Comparison of ENCODE assay signal across 20 cellular contexts in the genomic region with DNA sequence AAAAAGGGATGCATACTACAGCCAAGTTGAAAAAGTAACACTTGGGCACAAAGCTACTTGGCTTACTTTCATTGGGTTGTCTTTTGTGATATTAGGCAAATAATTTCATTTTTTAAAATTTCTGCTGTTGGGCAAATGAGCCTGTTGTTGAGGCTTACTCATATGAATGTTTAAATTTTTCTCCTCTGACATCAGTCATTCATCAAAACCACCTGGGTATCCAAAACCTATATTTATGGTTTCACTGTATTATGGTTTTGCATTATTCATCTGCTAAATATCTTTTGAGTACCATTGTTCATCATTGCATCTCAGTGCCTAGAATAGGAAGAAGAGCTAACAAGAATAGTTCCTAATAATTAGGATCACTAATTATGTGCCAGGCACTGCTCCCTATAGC. TPM values are rescaled to one million over a fixed set of nuclear protein-coding genes. Genes with fewer than 3 reads are reported as not detected.
DNase-seq lines count a peak whose midpoint lies in the region; ATAC-seq and TF ChIP-seq lines count a peak whose summit lies in the region.
"Had no signal": no experiment of that assay in that cellular context is flagged by ENCODE, and none has a peak within 500 bp of the region (broad histone marks: within the 10 kb centered on the region; RNA-seq: fewer than 3 reads in every experiment).

No MANE protein-coding gene starts in this region.

- BruUV-seq in mammary epithelial cell (replicated peaks; lab: Mats Ljungman, UMichigan) (no TSS peak), MCF 10A (replicated peaks; lab: Mats Ljungman, UMichigan) (no TSS peak), PC-3 (replicated peaks; lab: Mats Ljungman, UMichigan) (no TSS peak)

- H3K27ac ChIP-seq in mammary epithelial cell (ENCODE audit: insufficient read depth, low read depth, low read length) (peak overlapping the region; percentile 4), PC-3 (ENCODE audit: low read length) (no peak overlapping the region)
- H3K27ac ChIP-seq: C4-2B had no signal

- H2AFZ ChIP-seq in mammary epithelial cell (ENCODE audit: low read depth, low read length) (no peak overlapping the region), PC-3 (ENCODE audit: low read length) (no peak overlapping the region)

- H3K36me3 ChIP-seq in mammary epithelial cell (ENCODE audit: insufficient read depth, low read length) (no peaks in the 10 kb centered on the region), PC-3 (ENCODE audit: low read depth, low read length) (no peaks in the 10 kb centered on the region; the same call in 1 of the 2 replicates)

- H3K4me1 Mint-ChIP-seq in MCF 10A (ENCODE audit: insufficient read depth, unreplicated experiment) (peaks cover 21% of the 10 kb centered on the region), progenitor cell of endocrine pancreas (ENCODE audit: low read depth) (no peaks in the 10 kb centered on the region)
- peaks cover 15% of the 10 kb centered on the region for H3K4me1 Mint-ChIP-seq in stimulated activated effector memory CD8-positive, alpha-beta T cell treated with anti-CD3 and anti-CD28 coated beads, Interleukin-12 subunit alpha, Interleukin-12 subunit beta, amount 100 ng/mL, for 72 hours
- H3K4me1 Mint-ChIP-seq in T-helper 2 cell treated with Interferon-gamma antibody and Interleukin-4, amounts not matched to agents 5 μg/mL and 100 μg/mL, for 36 hours (ENCODE audit: low read depth) = peaks cover 6% of the 10 kb centered on the region

- H3K79me2 ChIP-seq in mammary epithelial cell (ENCODE audit: insufficient read depth, low read length) = no peaks in the 10 kb centered on the region
- H3K79me2 ChIP-seq in PC-3 (ENCODE audit: low read length) = no peaks in the 10 kb centered on the region

- H3K4me3 Mint-ChIP-seq in MCF 10A (ENCODE audit: unreplicated experiment) (no peak overlapping the region), progenitor cell of endocrine pancreas (ENCODE audit: low read depth) (no peak overlapping the region)
- no peak overlapping the region for H3K4me3 Mint-ChIP-seq in stimulated activated effector memory CD8-positive, alpha-beta T cell treated with anti-CD3 and anti-CD28 coated beads, Interleukin-12 subunit alpha, Interleukin-12 subunit beta, amount 100 ng/mL, for 72 hours
- no peak overlapping the region for H3K4me3 Mint-ChIP-seq in T-helper 2 cell treated with Interferon-gamma antibody and Interleukin-4, amounts not matched to agents 5 μg/mL and 100 μg/mL, for 36 hours
- H3K4me3 Mint-ChIP-seq: CD8-positive, alpha-beta memory T cell had no signal

- H4K20me1 ChIP-seq in mammary epithelial cell (ENCODE audit: insufficient read depth, low read length) (no peaks in the 10 kb centered on the region), PC-3 (ENCODE audit: low read length) (no peaks in the 10 kb centered on the region)

- POLR2A ChIA-PET in MCF 10A (lab: Yijun Ruan, JAX) (interaction anchor here (0.7 to 1.6 kb wide), 4 partner anchors 16 to 1546 kb away, joined by 3 to 8 read pairs (median 4); no protein-coding TSS in a partner anchor), PC-3 (lab: Charles Lee; ENCODE audit: unreplicated experiment) (no interaction called here)

- no peaks in the 10 kb centered on the region for H3K9me2 ChIP-seq in PC-3 (replicated peaks; ENCODE audit: low read length)

- in situ Hi-C loops in mammary epithelial cell (cut with MboI; ENCODE audit: low sequenced_read_pairs in 2 of 2) = no loop called here

- H3K27me3 ChIP-seq in mammary epithelial cell (ENCODE audit: insufficient read depth, low read length) (no peaks in the 10 kb centered on the region), PC-3 (ENCODE audit: low read length) (no peaks in the 10 kb centered on the region)

- dilution Hi-C loops in mammary epithelial cell (cut with HindIII; ENCODE audit: low sequenced_read_pairs) = no loop called here

- intact Hi-C loops in mammary epithelial cell (cut with micrococcal nuclease) = no loop called here
- intact Hi-C loops in MCF 10A (cut with micrococcal nuclease) = no loop called here
- intact Hi-C loops in PC-3 (cut with micrococcal nuclease) = no loop called here

- H3K36me3 Mint-ChIP-seq in MCF 10A (ENCODE audit: insufficient read depth, unreplicated experiment) = peaks cover 5% of the 10 kb centered on the region
- H3K36me3 Mint-ChIP-seq in stimulated activated effector memory CD8-positive, alpha-beta T cell treated with anti-CD3 and anti-CD28 coated beads, Interleukin-12 subunit alpha, Interleukin-12 subunit beta, amount 100 ng/mL, for 72 hours = no peaks in the 10 kb centered on the region
- H3K36me3 Mint-ChIP-seq in T-helper 2 cell treated with Interferon-gamma antibody and Interleukin-4, amounts not matched to agents 5 μg/mL and 100 μg/mL, for 36 hours (ENCODE audit: low read depth) = peaks cover 26% of the 10 kb centered on the region
- H3K36me3 Mint-ChIP-seq in progenitor cell of endocrine pancreas (ENCODE audit: insufficient read depth) = peaks cover 13% of the 10 kb centered on the region

- H3K27ac Mint-ChIP-seq in MCF 10A (ENCODE audit: low read depth, unreplicated experiment) = no peak overlapping the region
- no peak overlapping the region for H3K27ac Mint-ChIP-seq in stimulated activated effector memory CD8-positive, alpha-beta T cell treated with anti-CD3 and anti-CD28 coated beads, Interleukin-12 subunit alpha, Interleukin-12 subunit beta, amount 100 ng/mL, for 72 hours
- no peak overlapping the region for H3K27ac Mint-ChIP-seq in T-helper 2 cell treated with Interferon-gamma antibody and Interleukin-4, amounts not matched to agents 5 μg/mL and 100 μg/mL, for 36 hours
- no peak overlapping the region for H3K27ac Mint-ChIP-seq in progenitor cell of endocrine pancreas

- H3K27me3 Mint-ChIP-seq in MCF 10A (ENCODE audit: insufficient read depth, unreplicated experiment) (no peaks in the 10 kb centered on the region), progenitor cell of endocrine pancreas (no peaks in the 10 kb centered on the region)
- H3K27me3 Mint-ChIP-seq in T-helper 2 cell treated with Interferon-gamma antibody and Interleukin-4, amounts not matched to agents 5 μg/mL and 100 μg/mL, for 36 hours (ENCODE audit: low read depth) = peaks cover 3% of the 10 kb centered on the region
- H3K27me3 Mint-ChIP-seq: CD8-positive, alpha-beta memory T cell had no signal

- TF ChIP-seq CTCF in mammary epithelial cell (conservative IDR thresholded peaks at IDR 0.05 in 1 of 2, IDR thresholded peaks at IDR 0.05 in 1 of 2; ENCODE audit: extremely low read depth in 1 of 2, insufficient read depth in 1 of 2, low read depth in 1 of 2, low read length in 2 of 2) (no peak), MCF 10A (IDR thresholded peaks at IDR 0.05; ENCODE audit: unreplicated experiment) (no peak), PC-3 (conservative IDR thresholded peaks at IDR 0.05; ENCODE audit: low read depth, low read length) (no peak), progenitor cell of endocrine pancreas (IDR thresholded peaks at IDR 0.05; ENCODE audit: unreplicated experiment) (no peak)

- H3K4me2 ChIP-seq in mammary epithelial cell (ENCODE audit: insufficient read depth, low read depth, low read length) = no peak overlapping the region
- 0 out of 2 replicates have a peak overlapping the region, but pooled peaks have one; percentile 18 for H3K4me2 ChIP-seq in PC-3 (ENCODE audit: low read length)

- H3K9me3 ChIP-seq in mammary epithelial cell (replicated peaks; ENCODE audit: insufficient read depth, low read length) (peaks cover 9% of the 10 kb centered on the region), PC-3 (ENCODE audit: low read length) (no peaks in the 10 kb centered on the region)

- H3K4me1 ChIP-seq in mammary epithelial cell (ENCODE audit: insufficient read depth, low read length) = peaks cover 41% of the 10 kb centered on the region
- H3K4me1 ChIP-seq in PC-3 (ENCODE audit: insufficient read depth, low read length) = peaks cover 28% of the 10 kb centered on the region

- DNase-seq in mammary epithelial cell = peak; percentile 69
- no peak for DNase-seq in MCF 10A (ENCODE audit: unreplicated experiment)
- DNase-seq in PC-3 = peak; percentile 51
- peak; percentile 47 for DNase-seq in fibroblast of peridontal ligament (ENCODE audit: extremely low read depth)
- DNase-seq in stimulated activated effector memory CD8-positive, alpha-beta T cell treated with anti-CD3 and anti-CD28 coated beads, Interleukin-12 subunit alpha, Interleukin-12 subunit beta, amount 100 ng/mL, for 72 hours (ENCODE audit: low spot score in 2 of 2) = no peak
- DNase-seq in T-helper 2 cell treated with Interferon-gamma antibody and Interleukin-4, amounts not matched to agents 5 μg/mL and 100 μg/mL, for 36 hours (ENCODE audit: low spot score) = no peak
- DNase-seq in progenitor cell of endocrine pancreas (ENCODE audit: low spot score, unreplicated experiment) = no peak
- DNase-seq: 8988T; CD8-positive, alpha-beta memory T cell; DMS53; KG1; NCI-H1092 treated with DMSO at 0.1 percent for 48 hours; NCI-H1436 treated with DMSO at 0.1 percent for 48 hours; NCI-H1930; NCI-H510A; NCI-H748 treated with DMSO at 0.1 percent for 48 hours; NK-92 treated with Interleukin-12 subunit alpha and Interleukin-12 subunit beta, amount 100 ng/mL, for 24 hours had no signal

- H3K9ac ChIP-seq in mammary epithelial cell (ENCODE audit: insufficient read depth, low read length) (no peak overlapping the region), PC-3 (ENCODE audit: low read length) (no peak overlapping the region)

- peaks cover 6% of the 10 kb centered on the region for H3F3A ChIP-seq in PC-3 (ENCODE audit: low read length, unreplicated experiment)

- no peak for ATAC-seq in PC-3
- ATAC-seq in stimulated activated effector memory CD8-positive, alpha-beta T cell treated with anti-CD3 and anti-CD28 coated beads, Interleukin-12 subunit alpha, Interleukin-12 subunit beta, amount 100 ng/mL, for 72 hours = peak; percentile 34
- no peak for ATAC-seq in GM18907 (IDR thresholded peaks at IDR 0.05; ENCODE audit: unreplicated experiment)
- ATAC-seq: Panc1 had no signal

- H3K4me3 ChIP-seq in mammary epithelial cell (replicated peaks in 1 of 3; ENCODE audit: insufficient read depth in 1 of 3, low read depth in 2 of 3, low read length in 3 of 3) (no peak overlapping the region), PC-3 (ENCODE audit: low read length) (no peak overlapping the region)

- H3K9me3 Mint-ChIP-seq in MCF 10A (ENCODE audit: unreplicated experiment) (peaks cover 11% of the 10 kb centered on the region), progenitor cell of endocrine pancreas (ENCODE audit: low read depth) (peaks cover 21% of the 10 kb centered on the region)
- peaks cover 7% of the 10 kb centered on the region for H3K9me3 Mint-ChIP-seq in stimulated activated effector memory CD8-positive, alpha-beta T cell treated with anti-CD3 and anti-CD28 coated beads, Interleukin-12 subunit alpha, Interleukin-12 subunit beta, amount 100 ng/mL, for 72 hours
- peaks cover 30% of the 10 kb centered on the region for H3K9me3 Mint-ChIP-seq in T-helper 2 cell treated with Interferon-gamma antibody and Interleukin-4, amounts not matched to agents 5 μg/mL and 100 μg/mL, for 36 hours

- CTCF ChIA-PET in mammary epithelial cell (lab: Charles Lee; ENCODE audit: low non-redundant PET) = no interaction called here
- CTCF ChIA-PET in MCF 10A (lab: Yijun Ruan, JAX) = interaction anchor here (0.6 to 1.0 kb wide), 2 partner anchors 21 to 27 kb away, joined by 3 read pairs; no protein-coding TSS in a partner anchor
- CTCF ChIA-PET in PC-3 (lab: Charles Lee) = no interaction called here

RNA-seq across cellular contexts. Expression of a gene that starts 28.1 kb away (rescaled TPM):
- 10 to 100 TPM; 17.8 to 25.8 TPM for total RNA-seq in mammary epithelial cell
- 16.3 TPM for polyA plus RNA-seq in mammary epithelial cell
- polyA minus RNA-seq in mammary epithelial cell = 43.1 TPM
- 24.6 and 33.3 TPM in 2 replicates for total RNA-seq in MCF 10A (2022)
- total RNA-seq in PC-3 (2014; rRNA removed) = 20.6 and 26.3 TPM in 2 replicates
- 45.0 and 48.1 TPM in 2 replicates for total RNA-seq in progenitor cell of endocrine pancreas

Comparison
In these comparisons a context has a peak if more than half of its experiments do, and no peak if none do; other contexts are left out.
1. DNase-seq: peak in mammary epithelial cell (single experiment), PC-3 (single experiment) and fibroblast of peridontal ligament (single experiment); none in MCF 10A (single experiment), stimulated activated effector memory CD8-positive, alpha-beta T cell treated with anti-CD3 and anti-CD28 coated beads, Interleukin-12 subunit alpha, Interleukin-12 subunit beta, amount 100 ng/mL, for 72 hours (0 of 2), T-helper 2 cell treated with Interferon-gamma antibody and Interleukin-4, amounts not matched to agents 5 μg/mL and 100 μg/mL, for 36 hours (single experiment) and progenitor cell of endocrine pancreas (single experiment).